Comparison of ENCODE assay signal across 9 cellular contexts in genomic region chr5:157603333-157604190, GRCh38. TPM values are rescaled to one million over a fixed set of nuclear protein-coding genes. Genes with fewer than 3 reads are reported as not detected.
DNase-seq lines count a peak whose midpoint lies in the region; ATAC-seq and TF ChIP-seq lines count a peak whose summit lies in the region.
"Had no signal": no experiment of that assay in that cellular context is flagged by ENCODE, and none has a peak within 500 bp of the region (broad histone marks: within the 10 kb centered on the region; RNA-seq: fewer than 3 reads in every experiment).

No MANE protein-coding gene starts in this region.

- no peaks in the 10 kb centered on the region for H3K27me3 ChIP-seq in CD4-positive, alpha-beta T cell (ENCODE audit: control insufficient read depth, insufficient read depth, low read length)
- no peaks in the 10 kb centered on the region for H3K27me3 ChIP-seq in thyroid gland

- peak overlapping the region; percentile 84 for H3K27ac Mint-ChIP-seq in CD4-positive, alpha-beta T cell

- intact Hi-C loops in CD4-positive, alpha-beta T cell (cut with DNase I, micrococcal nuclease), result loop anchor here in 1 of 2 experiments (2.0 kb wide), 1 partner anchor 29 kb away; the partner anchor contains the start of gene ADAM19
- intact Hi-C loops in thyroid gland (cut with DNase I), result no loop called here

- WGBS in thyroid gland, 2 donors, result 83 to 88% methylated on average over 12 of the region's 12 CpGs

- peak overlapping the region; percentile 43 for H3K27ac ChIP-seq in CD4-positive, alpha-beta T cell (ENCODE audit: low read depth, low read length)
- no peak overlapping the region for H3K27ac ChIP-seq in thyroid gland

- CTCF ChIA-PET in CD4-positive, alpha-beta T cell (lab: Charles Lee), result interaction anchor here (0.6 to 1.0 kb wide), 2 partner anchors 28 to 140 kb away, joined by 3 to 4 read pairs; partner anchors contain the start of gene LSM11

- no peaks in the 10 kb centered on the region for H3K9me3 ChIP-seq in CD4-positive, alpha-beta T cell (ENCODE audit: control insufficient read depth, low read length)
- no peaks in the 10 kb centered on the region for H3K9me3 ChIP-seq in thyroid gland

- no peaks in the 10 kb centered on the region for H3K4me1 ChIP-seq in thyroid gland

- H3K4me3 Mint-ChIP-seq in CD4-positive, alpha-beta T cell, result peak overlapping the region; percentile 26

- ATAC-seq in CD4-positive, alpha-beta T cell (ENCODE audit: poor library complexity), result peak; percentile 85
- ATAC-seq in HG03460 (IDR thresholded peaks at IDR 0.05; ENCODE audit: unreplicated experiment), result peak; percentile 35

- POLR2A ChIA-PET in CD4-positive, alpha-beta T cell (lab: Charles Lee), result interaction anchor here (0.6 to 1.3 kb wide), 2 partner anchors 116 to 465 kb away, joined by 3 read pairs; no protein-coding TSS in a partner anchor

- peaks cover 53% of the 10 kb centered on the region for H3K4me1 Mint-ChIP-seq in CD4-positive, alpha-beta T cell (ENCODE audit: low read depth)

- DNase-seq in CD4-positive, alpha-beta T cell, result peak; percentile 32 to 65 (median 52)
- DNase-seq in UCSD-AML1 (lab: John Stamatoyannopoulos, UW; ENCODE audit: unreplicated experiment) (peak; percentile 38), dedifferentiated amniotic fluid mesenchymal stem cell (ENCODE audit: extremely low spot score) (peak; percentile 60), NCI-H526 (lab: John Stamatoyannopoulos, UW) (no peak), thyroid gland (no peak), NCI-H146 (lab: John Stamatoyannopoulos, UW) (no peak)
- DNase-seq in stimulated activated CD4-positive, alpha-beta T cell treated with anti-CD3 and anti-CD28 coated beads, Interleukin-1b, Interleukin-23, amount 100 ng/mL, for 48 hours, result peak; percentile 74

- H3K9me3 Mint-ChIP-seq in CD4-positive, alpha-beta T cell, result no peaks in the 10 kb centered on the region

- H3K36me3 Mint-ChIP-seq in CD4-positive, alpha-beta T cell (ENCODE audit: low read depth), result no peaks in the 10 kb centered on the region

- TF ChIP-seq CTCF in CD4-positive, alpha-beta T cell (IDR thresholded peaks at IDR 0.05), result no peak
- no peak for TF ChIP-seq CTCF in thyroid gland (IDR thresholded peaks at IDR 0.05)

- no peak for TF ChIP-seq POLR2A in thyroid gland (IDR thresholded peaks at IDR 0.05)

- no peak overlapping the region for H3K4me3 ChIP-seq in thyroid gland (replicated peaks in 1 of 3)

- H3K36me3 ChIP-seq in thyroid gland, result no peaks in the 10 kb centered on the region

- no peaks in the 10 kb centered on the region for H3K27me3 Mint-ChIP-seq in CD4-positive, alpha-beta T cell

RNA-seq across cellular contexts. Expression of gene ADAM19, which starts 28.0 kb away (rescaled TPM):
- total RNA-seq in CD4-positive, alpha-beta T cell, result 10 to 100 TPM; 26.7 to 29.1 TPM
- total RNA-seq in thyroid gland, result 10 to 100 TPM in 2 of 4 donors, 1 to 10 TPM in 2; 6.4 to 15.2 (median 10.0) TPM

RNA-seq across cellular contexts. Expression of gene SOX30, which starts 48.7 kb away (rescaled TPM):
- not detected for total RNA-seq in CD4-positive, alpha-beta T cell
- under 1 TPM in 2 of 4 donors, not detected in 2; 0.11 to 0.27 TPM for total RNA-seq in thyroid gland
- total RNA-seq: H1 had no signal

Comparison
In these comparisons a context has a peak if more than half of its experiments do, and no peak if none do; other contexts are left out.
1. DNase-seq: peak in CD4-positive, alpha-beta T cell (10 of 10), UCSD-AML1 (single experiment), dedifferentiated amniotic fluid mesenchymal stem cell (single experiment) and stimulated activated CD4-positive, alpha-beta T cell treated with anti-CD3 and anti-CD28 coated beads, Interleukin-1b, Interleukin-23, amount 100 ng/mL, for 48 hours (single experiment); none in NCI-H526 (0 of 2), thyroid gland (0 of 2) and NCI-H146 (single experiment).